Comparison of ENCODE assay signal across 22 cellular contexts in the genomic region with DNA sequence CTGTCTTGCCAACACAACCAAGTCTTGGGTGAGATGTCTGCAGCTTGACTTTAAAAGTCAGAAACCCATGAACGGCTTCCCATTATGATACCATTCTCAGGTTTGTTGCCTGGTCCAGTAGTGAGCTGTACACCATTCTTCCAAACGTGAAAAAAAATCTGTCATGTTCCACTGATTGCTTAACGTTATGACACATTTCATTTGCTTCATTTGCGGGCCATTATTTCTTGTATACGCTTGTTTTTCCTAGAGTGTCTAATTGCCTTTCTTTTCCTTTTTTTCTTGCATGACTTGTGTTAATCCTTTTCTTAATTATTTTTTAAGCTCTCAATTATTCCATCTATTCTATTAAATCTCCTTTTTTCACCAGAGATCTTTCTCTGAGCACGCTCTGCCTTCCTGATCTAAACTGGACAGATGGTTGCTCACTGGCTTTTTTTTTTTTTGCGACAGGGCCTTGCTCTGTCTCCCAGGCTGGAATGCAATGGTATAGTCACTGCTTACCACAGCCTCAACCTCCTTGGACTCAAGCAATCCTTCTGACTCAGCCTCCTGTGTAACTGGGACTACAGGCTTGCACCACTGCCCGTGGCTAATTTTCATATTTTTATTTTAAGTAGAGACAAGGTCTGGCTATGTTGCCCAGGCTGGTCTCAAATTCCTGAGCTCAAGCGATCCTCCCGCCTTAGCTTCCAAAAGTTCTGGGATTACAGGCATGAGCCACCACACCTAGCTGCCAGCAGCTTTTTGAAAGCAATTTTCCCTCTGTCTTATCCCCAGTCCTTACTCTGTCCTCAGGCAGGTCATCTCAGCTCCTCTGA. TPM values are rescaled to one million over a fixed set of nuclear protein-coding genes. Genes with fewer than 3 reads are reported as not detected.
DNase-seq lines count a peak whose midpoint lies in the region; ATAC-seq and TF ChIP-seq lines count a peak whose summit lies in the region.
"Had no signal": no experiment of that assay in that cellular context is flagged by ENCODE, and none has a peak within 500 bp of the region (broad histone marks: within the 10 kb centered on the region; RNA-seq: fewer than 3 reads in every experiment).

No MANE protein-coding gene starts in this region.

- intact Hi-C loops in transverse colon (cut with DNase I; ENCODE audit: low total_unique reads) = no loop called here

- no peak for ATAC-seq in GM21529 (IDR thresholded peaks at IDR 0.05; ENCODE audit: unreplicated experiment)
- ATAC-seq: stimulated activated naive CD8-positive, alpha-beta T cell treated with anti-CD3 and anti-CD28 coated beads, Interleukin-15, amount 100 ng/mL, for 72 hours; upper lobe of right lung had no signal

- no peaks in the 10 kb centered on the region for H3K4me1 ChIP-seq in esophagus (ENCODE audit: control insufficient read depth in 2 of 2, insufficient read depth in 2 of 2, low read length in 1 of 2)
- H3K4me1 ChIP-seq in transverse colon = peaks cover 0 to 27% (median 2%) of the 10 kb centered on the region in 4 donors
- H3K4me1 ChIP-seq: BLaER1, spleen, upper lobe of right lung had no signal

- no peak for TF ChIP-seq POLR2A in transverse colon (IDR thresholded peaks at IDR 0.05)

- peak overlapping the region in 1 of 2 donors; percentile 17 for H3K4me3 ChIP-seq in esophagus (ENCODE audit: low read depth in 1 of 2, low read length in 2 of 2)
- H3K4me3 ChIP-seq in transverse colon = no peak overlapping the region
- H3K4me3 ChIP-seq: BLaER1, spleen, upper lobe of right lung had no signal

- H3K9me3 ChIP-seq in esophagus (ENCODE audit: control insufficient read depth in 2 of 2, insufficient read depth in 1 of 2, low read depth in 1 of 2, low read length in 1 of 2) (no peaks in the 10 kb centered on the region), transverse colon (no peaks in the 10 kb centered on the region)
- H3K9me3 ChIP-seq: spleen, upper lobe of right lung had no signal

- in situ Hi-C loops in transverse colon (cut with MboI; ENCODE audit: low pct_ligation_motif_present in 1 of 4, low pct_unique_long_range_greater_than_20kb in 1 of 4, low sequenced_read_pairs in 3 of 4) = no loop called here

- DNase-seq in NOMO-1 treated with DMSO at 0.1 percent for 48 hours (lab: John Stamatoyannopoulos, UW; ENCODE audit: unreplicated experiment) (peak; percentile 49), NOMO-1 treated with dmso at 0.1 percent for 144 hours (lab: John Stamatoyannopoulos, UW; ENCODE audit: unreplicated experiment) (no peak), NCI-H226 (peak; percentile 48), NCI-H69 (lab: John Stamatoyannopoulos, UW) (no peak), transverse colon (no peak)
- DNase-seq in activated CD4-positive, alpha-beta T cell treated with anti-CD3 and anti-CD28 coated beads, Interleukin-2, amount 50 U/mL, for 4 hours = no peak
- DNase-seq: activated CD4-positive, alpha-beta T cell treated with anti-CD3 and anti-CD28 coated beads, Interleukin-2, amount 10 ng/mL, durations not matched to agents 7 days and 5 days; brain microvascular endothelial cell; Calu3; cortex of kidney; hippocampal formation; kidney; NCI-H2029; nucleus accumbens; Right ventricle myocardium superior; spleen; stimulated activated CD4-positive, alpha-beta T cell treated with anti-CD3 and anti-CD28 coated beads, Interleukin-4, amount 100 ng/mL, for 4 hours; stimulated activated naive CD8-positive, alpha-beta T cell treated with anti-CD3 and anti-CD28 coated beads, Interleukin-15, amount 100 ng/mL, for 72 hours had no signal

- H3K36me3 ChIP-seq in esophagus (ENCODE audit: control insufficient read depth in 2 of 2, insufficient read depth in 2 of 2, low read length in 1 of 2) = no peaks in the 10 kb centered on the region
- no peaks in the 10 kb centered on the region for H3K36me3 ChIP-seq in transverse colon
- H3K36me3 ChIP-seq: BLaER1, brain microvascular endothelial cell, spleen, upper lobe of right lung had no signal

- TF ChIP-seq CTCF in transverse colon (IDR thresholded peaks at IDR 0.05) = no peak

- WGBS in esophagus, 2 donors = 46 to 53% methylated on average over 10 of the region's 10 CpGs
- 83% methylated on average over 7 to 10 of the region's 10 CpGs for WGBS in transverse colon (ENCODE audit: low coverage in 1 of 2), 2 donors

- no peak for TF ChIP-seq EP300 in transverse colon (IDR thresholded peaks at IDR 0.05; ENCODE audit: low read depth)

- H3K27ac ChIP-seq in esophagus (ENCODE audit: low read depth in 2 of 2, low read length in 1 of 2) (peak overlapping the region; percentile 67 to 72), transverse colon (no peak overlapping the region)
- H3K27ac ChIP-seq: BLaER1, brain microvascular endothelial cell, spleen, upper lobe of right lung had no signal

- H3K27me3 ChIP-seq in esophagus (ENCODE audit: control insufficient read depth in 1 of 2, insufficient read depth in 2 of 2, low read length in 2 of 2) (no peaks in the 10 kb centered on the region), transverse colon (no peaks in the 10 kb centered on the region)
- H3K27me3 ChIP-seq: BLaER1 had no signal

RNA-seq across cellular contexts. Expression of a gene that starts 31.7 kb away (rescaled TPM):
- 10 to 100 TPM; 61.1 to 75.0 TPM for polyA plus RNA-seq in esophagus
- 100 to 1,000 TPM in 3 of 4 donors, 10 to 100 TPM in 1; 93.8 to 268 (median 130) TPM for total RNA-seq in transverse colon

RNA-seq across cellular contexts. Expression of a gene that starts 51.9 kb away (rescaled TPM):
- 10 to 100 TPM; 21.9 to 23.0 TPM for polyA plus RNA-seq in esophagus
- total RNA-seq in transverse colon = 10 to 100 TPM; 62.1 to 80.0 (median 70.9) TPM

Comparison
In these comparisons a context has a peak if more than half of its experiments do, and no peak if none do; other contexts are left out.
1. DNase-seq: peak in NOMO-1 treated with DMSO at 0.1 percent for 48 hours (single experiment) and NCI-H226 (single experiment); none in NOMO-1 treated with dmso at 0.1 percent for 144 hours (single experiment), NCI-H69 (single experiment), activated CD4-positive, alpha-beta T cell treated with anti-CD3 and anti-CD28 coated beads, Interleukin-2, amount 50 U/mL, for 4 hours (0 of 2) and transverse colon (single experiment).
2. H3K27ac ChIP-seq: peak in esophagus (2 of 2); none in transverse colon (0 of 4).